ENCODE assay signal across 2 cellular contexts in the genomic region with DNA sequence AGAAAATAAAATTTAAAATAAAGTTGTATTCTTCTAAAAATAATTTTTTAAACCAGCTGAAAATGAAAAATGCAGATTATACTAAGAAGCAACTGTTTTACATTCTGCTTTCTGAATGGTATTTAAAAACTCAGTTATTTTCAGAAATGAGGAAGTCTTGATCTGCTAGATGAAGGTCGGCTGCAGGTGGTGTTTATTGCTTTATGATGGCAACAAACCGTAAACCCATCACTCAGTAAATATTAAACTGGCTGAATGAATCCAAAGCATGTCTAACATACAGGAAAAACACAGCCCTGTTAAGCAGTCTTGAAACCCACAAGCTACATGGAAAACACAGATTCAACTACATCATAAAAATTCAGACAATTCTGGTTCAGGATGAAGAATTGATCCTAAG.
TF ChIP-seq lines count a peak whose summit lies in the region.

No MANE protein-coding gene starts in this region.

TF ChIP-seq in HEK293, 187 proteins besides CTCF, POLR2A, EP300 and RAD21:
- TF ChIP-seq, protein P1, sequence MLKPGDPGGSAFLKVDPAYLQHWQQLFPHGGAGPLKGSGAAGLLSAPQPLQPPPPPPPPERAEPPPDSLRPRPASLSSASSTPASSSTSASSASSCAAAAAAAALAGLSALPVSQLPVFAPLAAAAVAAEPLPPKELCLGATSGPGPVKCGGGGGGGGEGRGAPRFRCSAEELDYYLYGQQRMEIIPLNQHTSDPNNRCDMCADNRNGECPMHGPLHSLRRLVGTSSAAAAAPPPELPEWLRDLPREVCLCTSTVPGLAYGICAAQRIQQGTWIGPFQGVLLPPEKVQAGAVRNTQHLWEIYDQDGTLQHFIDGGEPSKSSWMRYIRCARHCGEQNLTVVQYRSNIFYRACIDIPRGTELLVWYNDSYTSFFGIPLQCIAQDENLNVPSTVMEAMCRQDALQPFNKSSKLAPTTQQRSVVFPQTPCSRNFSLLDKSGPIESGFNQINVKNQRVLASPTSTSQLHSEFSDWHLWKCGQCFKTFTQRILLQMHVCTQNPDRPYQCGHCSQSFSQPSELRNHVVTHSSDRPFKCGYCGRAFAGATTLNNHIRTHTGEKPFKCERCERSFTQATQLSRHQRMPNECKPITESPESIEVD (tag by site-specific recombination; IDR thresholded peaks at IDR 0.05), result peak; percentile 31; the same call in 1 of the 2 replicates
- TF ChIP-seq ZFP3 (tag by site-specific recombination; IDR thresholded peaks at IDR 0.05; ENCODE audit: low read depth), result no peak

TF ChIP-seq in endothelial cell of umbilical vein, 7 proteins besides CTCF, POLR2A, EP300 and RAD21 (continued from another document):
- TF ChIP-seq GATA2 (IDR thresholded peaks at IDR 0.05; ENCODE audit: insufficient read depth, insufficient read length, low read depth, low read length), result no peak
- TF ChIP-seq, protein P2, sequence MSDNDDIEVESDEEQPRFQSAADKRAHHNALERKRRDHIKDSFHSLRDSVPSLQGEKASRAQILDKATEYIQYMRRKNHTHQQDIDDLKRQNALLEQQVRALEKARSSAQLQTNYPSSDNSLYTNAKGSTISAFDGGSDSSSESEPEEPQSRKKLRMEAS (IDR thresholded peaks at IDR 0.05; ENCODE audit: insufficient read depth, insufficient read length), result no peak
TF ChIP-seq in endothelial cell of umbilical vein: peak in this region for 0.
